27 cellular contexts compared by ENCODE assay signal in genomic region chr12:9957834-9958233, GRCh38. TPM values are rescaled to one million over a fixed set of nuclear protein-coding genes. Genes with fewer than 3 reads are reported as not detected.
DNase-seq lines count a peak whose midpoint lies in the region; ATAC-seq and TF ChIP-seq lines count a peak whose summit lies in the region.
"Had no signal": no experiment of that assay in that cellular context is flagged by ENCODE, and none has a peak within 500 bp of the region (broad histone marks: within the 10 kb centered on the region; RNA-seq: fewer than 3 reads in every experiment).

No MANE protein-coding gene starts in this region.

- peaks cover 39% of the 10 kb centered on the region for H3K4me1 Mint-ChIP-seq in activated CD4-positive, alpha-beta T cell treated with anti-CD3 and anti-CD28 coated beads, Interleukin-2, amount 10 ng/mL, durations not matched to agents 24 days and 14 days
- peaks cover 52% of the 10 kb centered on the region for H3K4me1 Mint-ChIP-seq in activated T-helper 1 cell treated with anti-CD3 and anti-CD28 coated beads, Interleukin-12 subunit alpha, Interleukin-12 subunit beta, Interleukin-2, Interleukin-4 antibody, amounts not matched to agents 30 ng/mL and 10 ng/mL and 1 ng/mL, durations not matched to agents 14 hours and 24 hours and 36 hours (ENCODE audit: low read depth)
- H3K4me1 Mint-ChIP-seq in naive thymus-derived CD4-positive, alpha-beta T cell, result peaks cover 29 to 51% (median 49%) of the 10 kb centered on the region in 7 donors
- H3K4me1 Mint-ChIP-seq in type B pancreatic cell (ENCODE audit: unreplicated experiment), result no peaks in the 10 kb centered on the region

- intact Hi-C loops in activated CD4-positive, alpha-beta T cell treated with anti-CD3 and anti-CD28 coated beads, Interleukin-2, amount 10 ng/mL, durations not matched to agents 24 days and 14 days (cut with micrococcal nuclease), result no loop called here
- intact Hi-C loops in activated T-helper 1 cell treated with anti-CD3 and anti-CD28 coated beads, Interleukin-12 subunit alpha, Interleukin-12 subunit beta, Interleukin-2, Interleukin-4 antibody, amounts not matched to agents 30 ng/mL and 10 ng/mL and 1 ng/mL, durations not matched to agents 14 hours and 24 hours and 36 hours (cut with micrococcal nuclease), result loop anchor here (1.0 kb wide), 1 partner anchor 10 kb away; no protein-coding TSS in a partner anchor
- intact Hi-C loops in naive thymus-derived CD4-positive, alpha-beta T cell (cut with micrococcal nuclease), result no loop called here
- intact Hi-C loops in colonic mucosa (cut with DNase I), result no loop called here

- no peak overlapping the region for H3K4me3 ChIP-seq in Jurkat, Clone E6-1 (ENCODE audit: low read length)
- no peak overlapping the region for H3K4me3 ChIP-seq in naive thymus-derived CD4-positive, alpha-beta T cell (ENCODE audit: low read length)
- H3K4me3 ChIP-seq in colonic mucosa, result no peak overlapping the region
- H3K4me3 ChIP-seq: dorsolateral prefrontal cortex, gastroesophageal sphincter, HAP-1, left lung, tibial nerve had no signal

- H3K9me3 Mint-ChIP-seq in activated CD4-positive, alpha-beta T cell treated with anti-CD3 and anti-CD28 coated beads, Interleukin-2, amount 10 ng/mL, durations not matched to agents 24 days and 14 days, result no peaks in the 10 kb centered on the region
- no peaks in the 10 kb centered on the region for H3K9me3 Mint-ChIP-seq in activated T-helper 1 cell treated with anti-CD3 and anti-CD28 coated beads, Interleukin-12 subunit alpha, Interleukin-12 subunit beta, Interleukin-2, Interleukin-4 antibody, amounts not matched to agents 30 ng/mL and 10 ng/mL and 1 ng/mL, durations not matched to agents 14 hours and 24 hours and 36 hours
- H3K9me3 Mint-ChIP-seq in naive thymus-derived CD4-positive, alpha-beta T cell, result no peaks in the 10 kb centered on the region
- H3K9me3 Mint-ChIP-seq in type B pancreatic cell, result no peaks in the 10 kb centered on the region
- H3K9me3 Mint-ChIP-seq: activated naive CD4-positive, alpha-beta T cell treated with anti-CD3 and anti-CD28 coated beads, Interleukin-2, amount 50 U/mL, for 24 hours had no signal

- no peak overlapping the region for H3K27ac ChIP-seq in naive thymus-derived CD4-positive, alpha-beta T cell (ENCODE audit: low read depth, low read length)
- H3K27ac ChIP-seq in colonic mucosa, result no peak overlapping the region
- H3K27ac ChIP-seq: dorsolateral prefrontal cortex, gastroesophageal sphincter, left lung, tibial nerve had no signal

- no peaks in the 10 kb centered on the region for H3K9me3 ChIP-seq in naive thymus-derived CD4-positive, alpha-beta T cell (ENCODE audit: control insufficient read depth in 2 of 3, low read length in 3 of 3)
- H3K9me3 ChIP-seq in colonic mucosa, result no peaks in the 10 kb centered on the region
- H3K9me3 ChIP-seq: gastroesophageal sphincter, HAP-1, left lung, tibial nerve had no signal

- peak overlapping the region; percentile 35 for H3K4me3 Mint-ChIP-seq in activated CD4-positive, alpha-beta T cell treated with anti-CD3 and anti-CD28 coated beads, Interleukin-2, amount 10 ng/mL, durations not matched to agents 24 days and 14 days
- peak overlapping the region; percentile 3 for H3K4me3 Mint-ChIP-seq in activated T-helper 1 cell treated with anti-CD3 and anti-CD28 coated beads, Interleukin-12 subunit alpha, Interleukin-12 subunit beta, Interleukin-2, Interleukin-4 antibody, amounts not matched to agents 30 ng/mL and 10 ng/mL and 1 ng/mL, durations not matched to agents 14 hours and 24 hours and 36 hours
- H3K4me3 Mint-ChIP-seq in naive thymus-derived CD4-positive, alpha-beta T cell, result peak overlapping the region in 8 of 10 donors; percentile 2 to 67 (median 49)
- H3K4me3 Mint-ChIP-seq in type B pancreatic cell, result no peak overlapping the region
- H3K4me3 Mint-ChIP-seq: activated naive CD4-positive, alpha-beta T cell treated with anti-CD3 and anti-CD28 coated beads, Interleukin-2, amount 50 U/mL, for 24 hours had no signal

- H3K27ac Mint-ChIP-seq in activated CD4-positive, alpha-beta T cell treated with anti-CD3 and anti-CD28 coated beads, Interleukin-2, amount 10 ng/mL, durations not matched to agents 24 days and 14 days, result no peak overlapping the region
- H3K27ac Mint-ChIP-seq in activated T-helper 1 cell treated with anti-CD3 and anti-CD28 coated beads, Interleukin-12 subunit alpha, Interleukin-12 subunit beta, Interleukin-2, Interleukin-4 antibody, amounts not matched to agents 30 ng/mL and 10 ng/mL and 1 ng/mL, durations not matched to agents 14 hours and 24 hours and 36 hours, result no peak overlapping the region
- H3K27ac Mint-ChIP-seq in naive thymus-derived CD4-positive, alpha-beta T cell, result peak overlapping the region in 5 of 9 donors; percentile 0 to 56 (median 16)
- no peak overlapping the region for H3K27ac Mint-ChIP-seq in type B pancreatic cell
- H3K27ac Mint-ChIP-seq: activated naive CD4-positive, alpha-beta T cell treated with anti-CD3 and anti-CD28 coated beads, Interleukin-2, amount 50 U/mL, for 24 hours had no signal

- POLR2A ChIA-PET in naive thymus-derived CD4-positive, alpha-beta T cell (lab: Charles Lee), result no interaction called here

- CTCF ChIA-PET in naive thymus-derived CD4-positive, alpha-beta T cell (lab: Charles Lee), result no interaction called here

- H3K27me3 Mint-ChIP-seq in activated CD4-positive, alpha-beta T cell treated with anti-CD3 and anti-CD28 coated beads, Interleukin-2, amount 10 ng/mL, durations not matched to agents 24 days and 14 days, result no peaks in the 10 kb centered on the region
- H3K27me3 Mint-ChIP-seq in activated T-helper 1 cell treated with anti-CD3 and anti-CD28 coated beads, Interleukin-12 subunit alpha, Interleukin-12 subunit beta, Interleukin-2, Interleukin-4 antibody, amounts not matched to agents 30 ng/mL and 10 ng/mL and 1 ng/mL, durations not matched to agents 14 hours and 24 hours and 36 hours (ENCODE audit: insufficient read depth), result no peaks in the 10 kb centered on the region
- no peaks in the 10 kb centered on the region for H3K27me3 Mint-ChIP-seq in naive thymus-derived CD4-positive, alpha-beta T cell
- H3K27me3 Mint-ChIP-seq in type B pancreatic cell, result no peaks in the 10 kb centered on the region
- H3K27me3 Mint-ChIP-seq: activated naive CD4-positive, alpha-beta T cell treated with anti-CD3 and anti-CD28 coated beads, Interleukin-2, amount 50 U/mL, for 24 hours had no signal

- TF ChIP-seq CTCF in colonic mucosa (IDR thresholded peaks at IDR 0.05) (no peak), type B pancreatic cell (conservative IDR thresholded peaks at IDR 0.05) (no peak)

- no peak overlapping the region for H3K9ac ChIP-seq in colonic mucosa (ENCODE audit: low read depth in 2 of 2, low read length in 2 of 2)

- no peaks in the 10 kb centered on the region for H3K36me3 Mint-ChIP-seq in activated CD4-positive, alpha-beta T cell treated with anti-CD3 and anti-CD28 coated beads, Interleukin-2, amount 10 ng/mL, durations not matched to agents 24 days and 14 days (ENCODE audit: low read depth)
- H3K36me3 Mint-ChIP-seq in activated T-helper 1 cell treated with anti-CD3 and anti-CD28 coated beads, Interleukin-12 subunit alpha, Interleukin-12 subunit beta, Interleukin-2, Interleukin-4 antibody, amounts not matched to agents 30 ng/mL and 10 ng/mL and 1 ng/mL, durations not matched to agents 14 hours and 24 hours and 36 hours (ENCODE audit: low read depth), result peaks cover 1% of the 10 kb centered on the region
- peaks cover 0 to 8% (median 0%) of the 10 kb centered on the region in 5 donors for H3K36me3 Mint-ChIP-seq in naive thymus-derived CD4-positive, alpha-beta T cell
- no peaks in the 10 kb centered on the region for H3K36me3 Mint-ChIP-seq in type B pancreatic cell
- H3K36me3 Mint-ChIP-seq: activated naive CD4-positive, alpha-beta T cell treated with anti-CD3 and anti-CD28 coated beads, Interleukin-2, amount 50 U/mL, for 24 hours had no signal

- ATAC-seq in naive thymus-derived CD4-positive, alpha-beta T cell, result peak; percentile 37
- ATAC-seq in GM21381 (IDR thresholded peaks at IDR 0.05; ENCODE audit: unreplicated experiment), result no peak
- ATAC-seq: gastroesophageal sphincter, left lung had no signal

- H3K27me3 ChIP-seq in naive thymus-derived CD4-positive, alpha-beta T cell (ENCODE audit: control insufficient read depth in 2 of 2, insufficient read depth in 2 of 2, low read length in 2 of 2), result no peaks in the 10 kb centered on the region
- H3K27me3 ChIP-seq in colonic mucosa, result no peaks in the 10 kb centered on the region
- H3K27me3 ChIP-seq: dorsolateral prefrontal cortex, gastroesophageal sphincter, left lung, tibial nerve had no signal

- H3K4me1 ChIP-seq in naive thymus-derived CD4-positive, alpha-beta T cell (ENCODE audit: control insufficient read depth in 2 of 2, insufficient read depth in 2 of 2, low read length in 2 of 2), result peaks cover 15 to 16% of the 10 kb centered on the region in 2 donors
- no peaks in the 10 kb centered on the region for H3K4me1 ChIP-seq in colonic mucosa
- H3K4me1 ChIP-seq: gastroesophageal sphincter, tibial nerve had no signal

- H3K36me3 ChIP-seq in naive thymus-derived CD4-positive, alpha-beta T cell (ENCODE audit: control insufficient read depth in 2 of 3, insufficient read depth in 3 of 3, low read length in 3 of 3), result no peaks in the 10 kb centered on the region
- no peaks in the 10 kb centered on the region for H3K36me3 ChIP-seq in colonic mucosa
- H3K36me3 ChIP-seq: gastroesophageal sphincter, HAP-1, left lung, tibial nerve had no signal

- DNase-seq in activated CD4-positive, alpha-beta T cell treated with anti-CD3 and anti-CD28 coated beads, Interleukin-2, amount 10 ng/mL, durations not matched to agents 24 days and 14 days, result peak; percentile 69
- DNase-seq in activated CD4-positive, alpha-beta T cell treated with anti-CD3 and anti-CD28 coated beads for 1 hour, result no peak
- peak; percentile 43 for DNase-seq in Jurkat, Clone E6-1 (ENCODE audit: low read depth, low spot score)
- no peak for DNase-seq in activated T-helper 1 cell treated with anti-CD3 and anti-CD28 coated beads, Interleukin-12 subunit alpha, Interleukin-12 subunit beta, Interleukin-2, Interleukin-4 antibody, amounts not matched to agents 30 ng/mL and 10 ng/mL and 1 ng/mL, durations not matched to agents 14 hours and 24 hours and 36 hours (ENCODE audit: low spot score)
- peak in 3 of 9 donors; percentile 23 to 35 (median 25) for DNase-seq in naive thymus-derived CD4-positive, alpha-beta T cell
- DNase-seq in colonic mucosa, result no peak
- DNase-seq in type B pancreatic cell (ENCODE audit: extremely low spot score, unreplicated experiment), result no peak
- DNase-seq: 8988T; activated T-cell treated with anti-CD3 and anti-CD28 coated beads, Interleukin-2, amount 50 U/mL, for 48 hours; caudate nucleus; COR-L47; DMS53; dorsolateral prefrontal cortex; GDM1; hippocampal formation; left lung; NCI-H2029 treated with DMSO at 0.1 percent for 48 hours; NCI-H2227 treated with DMSO at 0.1 percent for 48 hours; occipital lobe; SIG-M5; SW 1271 had no signal

RNA-seq across cellular contexts. Expression of gene CLEC12A, which starts 13.4 kb away (rescaled TPM):
- 0.28 TPM in 1 of 2 replicates, not detected in the other for total RNA-seq in activated CD4-positive, alpha-beta T cell treated with anti-CD3 and anti-CD28 coated beads, Interleukin-2, amount 10 ng/mL, durations not matched to agents 24 days and 14 days
- not detected for polyA plus RNA-seq in Jurkat, Clone E6-1 (2012; ENCODE audit: insufficient read depth, insufficient read length)
- total RNA-seq in activated T-helper 1 cell treated with anti-CD3 and anti-CD28 coated beads, Interleukin-12 subunit alpha, Interleukin-12 subunit beta, Interleukin-2, Interleukin-4 antibody, amounts not matched to agents 30 ng/mL and 10 ng/mL and 1 ng/mL, durations not matched to agents 14 hours and 24 hours and 36 hours, result not detected in 2 replicates
- 10 to 100 TPM in 1 of 5 experiments, 1 to 10 TPM in 2, not detected in 2; 3.2 to 47.8 (median 4.2) TPM for total RNA-seq in naive thymus-derived CD4-positive, alpha-beta T cell
- under 1 TPM in 1 of 2 donors, not detected in 1; 0.31 TPM for polyA plus RNA-seq in naive thymus-derived CD4-positive, alpha-beta T cell
- total RNA-seq in colonic mucosa (under 1 TPM; 0.59 to 0.72 TPM), type B pancreatic cell (ENCODE audit: low replicate concordance) (0.50 and 0.65 TPM in 2 replicates)
- total RNA-seq: MCF 10A, occipital lobe had no signal

RNA-seq across cellular contexts. Expression of gene CLEC2A, which starts 25.7 kb away (rescaled TPM):
- not detected in 2 replicates for total RNA-seq in activated CD4-positive, alpha-beta T cell treated with anti-CD3 and anti-CD28 coated beads, Interleukin-2, amount 10 ng/mL, durations not matched to agents 24 days and 14 days
- polyA plus RNA-seq in Jurkat, Clone E6-1 (2012; ENCODE audit: insufficient read depth, insufficient read length), result not detected
- total RNA-seq in activated T-helper 1 cell treated with anti-CD3 and anti-CD28 coated beads, Interleukin-12 subunit alpha, Interleukin-12 subunit beta, Interleukin-2, Interleukin-4 antibody, amounts not matched to agents 30 ng/mL and 10 ng/mL and 1 ng/mL, durations not matched to agents 14 hours and 24 hours and 36 hours, result not detected in 2 replicates
- total RNA-seq in naive thymus-derived CD4-positive, alpha-beta T cell, result not detected
- under 1 TPM in 1 of 2 donors, not detected in 1; 0.22 TPM for polyA plus RNA-seq in naive thymus-derived CD4-positive, alpha-beta T cell
- total RNA-seq in colonic mucosa (not detected), type B pancreatic cell (ENCODE audit: low replicate concordance) (not detected in 2 replicates)
- total RNA-seq: gastroesophageal sphincter, left lung, MCF 10A, occipital lobe, tibial nerve had no signal

RNA-seq across cellular contexts. Expression of gene CLEC1B, which starts 41.1 kb away (rescaled TPM):
- not detected in 2 replicates for total RNA-seq in activated CD4-positive, alpha-beta T cell treated with anti-CD3 and anti-CD28 coated beads, Interleukin-2, amount 10 ng/mL, durations not matched to agents 24 days and 14 days
- not detected for polyA plus RNA-seq in Jurkat, Clone E6-1 (2012; ENCODE audit: insufficient read depth, insufficient read length)
- total RNA-seq in activated T-helper 1 cell treated with anti-CD3 and anti-CD28 coated beads, Interleukin-12 subunit alpha, Interleukin-12 subunit beta, Interleukin-2, Interleukin-4 antibody, amounts not matched to agents 30 ng/mL and 10 ng/mL and 1 ng/mL, durations not matched to agents 14 hours and 24 hours and 36 hours, result not detected in 2 replicates
- under 1 TPM in 1 of 5 experiments, not detected in 4; 0.91 TPM for total RNA-seq in naive thymus-derived CD4-positive, alpha-beta T cell
- not detected for polyA plus RNA-seq in naive thymus-derived CD4-positive, alpha-beta T cell
- total RNA-seq in colonic mucosa (not detected), type B pancreatic cell (ENCODE audit: low replicate concordance) (0.62 TPM in 1 of 2 replicates, not detected in the other)
- total RNA-seq: gastroesophageal sphincter, MCF 10A, occipital lobe, tibial nerve had no signal

RNA-seq across cellular contexts. Expression of gene CLEC12B, which starts 52.6 kb away (rescaled TPM):
- not detected in 2 replicates for total RNA-seq in activated CD4-positive, alpha-beta T cell treated with anti-CD3 and anti-CD28 coated beads, Interleukin-2, amount 10 ng/mL, durations not matched to agents 24 days and 14 days
- polyA plus RNA-seq in Jurkat, Clone E6-1 (2012; ENCODE audit: insufficient read depth, insufficient read length), result not detected
- total RNA-seq in activated T-helper 1 cell treated with anti-CD3 and anti-CD28 coated beads, Interleukin-12 subunit alpha, Interleukin-12 subunit beta, Interleukin-2, Interleukin-4 antibody, amounts not matched to agents 30 ng/mL and 10 ng/mL and 1 ng/mL, durations not matched to agents 14 hours and 24 hours and 36 hours, result not detected in 2 replicates
- total RNA-seq in naive thymus-derived CD4-positive, alpha-beta T cell, result 1 to 10 TPM in 1 of 5 experiments, under 1 TPM in 2, not detected in 2; 0.42 to 7.4 (median 0.87) TPM
- polyA plus RNA-seq in naive thymus-derived CD4-positive, alpha-beta T cell, result not detected
- total RNA-seq in colonic mucosa (not detected), type B pancreatic cell (ENCODE audit: low replicate concordance) (not detected in 2 replicates)
- total RNA-seq: gastroesophageal sphincter, MCF 10A, occipital lobe had no signal

Comparison
In these comparisons a context has a peak if more than half of its experiments do, and no peak if none do; other contexts are left out.
1. DNase-seq: peak in activated CD4-positive, alpha-beta T cell treated with anti-CD3 and anti-CD28 coated beads, Interleukin-2, amount 10 ng/mL, durations not matched to agents 24 days and 14 days (single experiment) and Jurkat, Clone E6-1 (single experiment); none in activated CD4-positive, alpha-beta T cell treated with anti-CD3 and anti-CD28 coated beads for 1 hour (single experiment), activated T-helper 1 cell treated with anti-CD3 and anti-CD28 coated beads, Interleukin-12 subunit alpha, Interleukin-12 subunit beta, Interleukin-2, Interleukin-4 antibody, amounts not matched to agents 30 ng/mL and 10 ng/mL and 1 ng/mL, durations not matched to agents 14 hours and 24 hours and 36 hours (single experiment), colonic mucosa (single experiment) and type B pancreatic cell (single experiment).
2. H3K27ac Mint-ChIP-seq: peak in naive thymus-derived CD4-positive, alpha-beta T cell (5 of 9); none in activated CD4-positive, alpha-beta T cell treated with anti-CD3 and anti-CD28 coated beads, Interleukin-2, amount 10 ng/mL, durations not matched to agents 24 days and 14 days (single experiment), activated T-helper 1 cell treated with anti-CD3 and anti-CD28 coated beads, Interleukin-12 subunit alpha, Interleukin-12 subunit beta, Interleukin-2, Interleukin-4 antibody, amounts not matched to agents 30 ng/mL and 10 ng/mL and 1 ng/mL, durations not matched to agents 14 hours and 24 hours and 36 hours (single experiment) and type B pancreatic cell (single experiment).